In genomic region chr2:155026646-155027045, GRCh38 we compare ENCODE assay signal across 21 cellular contexts.
"Had no signal": no experiment of that assay in that cellular context is flagged by ENCODE, and none has a peak within 500 bp of the region (broad histone marks: within the 10 kb centered on the region; RNA-seq: fewer than 3 reads in every experiment).

No MANE protein-coding gene starts in this region.

- H3K36me3 Mint-ChIP-seq: natural killer cell treated with Interleukin-12 subunit alpha and Interleukin-12 subunit beta and Interleukin-15 and Interleukin-18, amount 100 ng/mL, for 72 hours; neural progenitor cell; type B pancreatic cell had no signal

- H3K4me3 Mint-ChIP-seq: endodermal cell; natural killer cell treated with Interleukin-12 subunit alpha and Interleukin-12 subunit beta and Interleukin-15 and Interleukin-18, amount 100 ng/mL, for 72 hours; neural progenitor cell; type B pancreatic cell had no signal

- DNase-seq: effector CD4-positive, alpha-beta T cell; endodermal cell; erythroblast; foreskin melanocyte; head of caudate nucleus; kidney; left cardiac atrium; left ventricle myocardium inferior; lower lobe of right lung; mesenchymal stem cell; midbrain; nucleus accumbens; ovary; right cardiac atrium; small intestine; stimulated activated CD4-positive, alpha-beta T cell treated with anti-CD3 and anti-CD28 coated beads, Interleukin-2, amount 100 ng/mL, for 48 hours; stimulated activated naive CD4-positive, alpha-beta T cell treated with Interleukin-2 at 50 U/mL for 16 hours had no signal

- H3K27me3 Mint-ChIP-seq: natural killer cell treated with Interleukin-12 subunit alpha and Interleukin-12 subunit beta and Interleukin-15 and Interleukin-18, amount 100 ng/mL, for 72 hours; progenitor cell of endocrine pancreas; type B pancreatic cell had no signal

- H3K9me3 Mint-ChIP-seq: endodermal cell, neural progenitor cell, type B pancreatic cell had no signal

- ATAC-seq: left cardiac atrium; lower lobe of right lung; natural killer cell treated with Interleukin-12 subunit alpha and Interleukin-12 subunit beta and Interleukin-15 and Interleukin-18, amount 100 ng/mL, for 72 hours; right cardiac atrium had no signal

- H3K27ac Mint-ChIP-seq: endodermal cell; natural killer cell treated with Interleukin-12 subunit alpha and Interleukin-12 subunit beta and Interleukin-15 and Interleukin-18, amount 100 ng/mL, for 72 hours; neural progenitor cell; progenitor cell of endocrine pancreas; type B pancreatic cell had no signal
